ENCODE assay signal across 15 cellular contexts in the genomic region with DNA sequence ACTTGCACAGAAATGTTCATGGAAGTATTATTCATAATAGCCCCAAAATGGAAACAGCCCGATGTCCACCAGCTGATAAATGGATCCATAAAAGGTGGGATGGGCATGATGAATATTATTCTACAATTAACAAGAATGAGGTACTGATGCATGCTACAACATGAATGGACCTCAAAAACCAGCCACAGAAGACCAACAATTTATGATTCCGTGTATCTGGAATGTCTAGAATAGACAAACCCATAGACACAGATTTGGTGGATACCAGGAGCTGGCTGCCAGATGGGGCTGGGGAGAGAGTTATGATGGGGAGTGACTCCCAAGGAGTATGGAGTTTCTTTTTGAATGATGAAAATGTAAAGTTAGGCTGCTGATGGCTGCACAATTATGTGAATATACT. TPM values are rescaled to one million over a fixed set of nuclear protein-coding genes. Genes with fewer than 3 reads are reported as not detected.
DNase-seq lines count a peak whose midpoint lies in the region; ATAC-seq and TF ChIP-seq lines count a peak whose summit lies in the region.
"Had no signal": no experiment of that assay in that cellular context is flagged by ENCODE, and none has a peak within 500 bp of the region (broad histone marks: within the 10 kb centered on the region; RNA-seq: fewer than 3 reads in every experiment).

No MANE protein-coding gene starts in this region.

- no peak for TF ChIP-seq EP300 in gastroesophageal sphincter (IDR thresholded peaks at IDR 0.05)

- H3K27ac ChIP-seq in heart left ventricle, result peak overlapping the region in 9 of 12 donors; percentile 52 to 97 (median 74)
- peak overlapping the region; percentile 64 for H3K27ac ChIP-seq in brain microvascular endothelial cell
- peak overlapping the region; percentile 18 for H3K27ac ChIP-seq in vagina
- peak overlapping the region in 2 of 4 donors; percentile 90 to 98 for H3K27ac ChIP-seq in gastroesophageal sphincter
- H3K27ac ChIP-seq: KMS-11 had no signal

- no peaks in the 10 kb centered on the region for H3K9me3 ChIP-seq in heart left ventricle
- no peaks in the 10 kb centered on the region for H3K9me3 ChIP-seq in vagina
- H3K9me3 ChIP-seq in gastroesophageal sphincter, result no peaks in the 10 kb centered on the region

- DNase-seq in heart left ventricle (no peak), Right ventricle myocardium inferior (ENCODE audit: missing footprints) (no peak), brain microvascular endothelial cell (peak; percentile 47), kidney tubule cell (ENCODE audit: low spot score) (peak; percentile 39), vagina (ENCODE audit: extremely low spot score in 2 of 2) (no peak)
- DNase-seq in activated CD4-positive, alpha-beta T cell treated with anti-CD3 and anti-CD28 coated beads, Interleukin-2, amount 10 ng/mL, durations not matched to agents 24 days and 14 days, result no peak
- DNase-seq in activated CD4-positive, CD25-positive, alpha-beta regulatory T cell treated with anti-CD3 and anti-CD28 coated beads, Interleukin-2, amount 50 U/mL, for 72 hours, result no peak
- DNase-seq: activated CD4-positive, alpha-beta T cell treated with anti-CD3 and anti-CD28 coated beads for 1 hour; activated T-cell treated with anti-CD3 and anti-CD28 coated beads, Interleukin-2, amount 50 U/mL, for 1 hour; amniotic stem cell; DMS153; natural killer cell; NCI-H1436 had no signal

- H3K9me3 Mint-ChIP-seq in activated CD4-positive, alpha-beta T cell treated with anti-CD3 and anti-CD28 coated beads, Interleukin-2, amount 10 ng/mL, durations not matched to agents 24 days and 14 days, result no peaks in the 10 kb centered on the region
- H3K9me3 Mint-ChIP-seq: natural killer cell had no signal

- H3K27me3 ChIP-seq in heart left ventricle (no peaks in the 10 kb centered on the region), brain microvascular endothelial cell (replicated peaks) (no peaks in the 10 kb centered on the region), vagina (no peaks in the 10 kb centered on the region), gastroesophageal sphincter (no peaks in the 10 kb centered on the region)

- no peak for ATAC-seq in heart left ventricle
- no peak for ATAC-seq in Right ventricle myocardium inferior
- no peak for ATAC-seq in gastroesophageal sphincter
- ATAC-seq: natural killer cell had no signal

- peaks cover 6 to 61% (median 48%) of the 10 kb centered on the region in 12 donors for H3K4me1 ChIP-seq in heart left ventricle
- peaks cover 61% of the 10 kb centered on the region for H3K4me1 ChIP-seq in vagina
- peaks cover 23 to 81% (median 47%) of the 10 kb centered on the region in 3 donors for H3K4me1 ChIP-seq in gastroesophageal sphincter

- TF ChIP-seq CTCF in heart left ventricle (IDR thresholded peaks at IDR 0.05) (no peak), brain microvascular endothelial cell (IDR thresholded peaks at IDR 0.05; ENCODE audit: low read depth, low read length, missing control alignments) (no peak), vagina (IDR thresholded peaks at IDR 0.05) (no peak), gastroesophageal sphincter (IDR thresholded peaks at IDR 0.05) (no peak)

- in situ Hi-C loops in brain microvascular endothelial cell (cut with HindIII; ENCODE audit: low pct_ligation_motif_present, low sequenced_read_pairs), result no loop called here

- H3K4me3 ChIP-seq in heart left ventricle, result no peak overlapping the region
- H3K4me3 ChIP-seq in brain microvascular endothelial cell (ENCODE audit: low read depth, low read length), result no peak overlapping the region
- H3K4me3 ChIP-seq in vagina, result no peak overlapping the region
- H3K4me3 ChIP-seq in gastroesophageal sphincter, result no peak overlapping the region

- no peaks in the 10 kb centered on the region for H3K36me3 Mint-ChIP-seq in activated CD4-positive, alpha-beta T cell treated with anti-CD3 and anti-CD28 coated beads, Interleukin-2, amount 10 ng/mL, durations not matched to agents 24 days and 14 days (ENCODE audit: low read depth)
- H3K36me3 Mint-ChIP-seq: natural killer cell had no signal

- no peak for TF ChIP-seq POLR2A in heart left ventricle (IDR thresholded peaks at IDR 0.05)
- TF ChIP-seq POLR2A in vagina (IDR thresholded peaks at IDR 0.05), result no peak
- TF ChIP-seq POLR2A in gastroesophageal sphincter (IDR thresholded peaks at IDR 0.05), result no peak

- no peak overlapping the region for H3K4me3 Mint-ChIP-seq in activated CD4-positive, alpha-beta T cell treated with anti-CD3 and anti-CD28 coated beads, Interleukin-2, amount 10 ng/mL, durations not matched to agents 24 days and 14 days
- H3K4me3 Mint-ChIP-seq: natural killer cell had no signal

- intact Hi-C loops in heart left ventricle (cut with DNase I), result loop anchor here in 4 of 10 donors (5.0 to 10.0 kb wide), 4 partner anchors 93 to 343 kb away; a partner anchor contains a TSS
- intact Hi-C loops in Right ventricle myocardium inferior (cut with DNase I), result loop anchor here (10.0 kb wide), 2 partner anchors 340 to 500 kb away; a partner anchor contains a TSS
- intact Hi-C loops in vagina (cut with DNase I), result no loop called here
- intact Hi-C loops in activated CD4-positive, alpha-beta T cell treated with anti-CD3 and anti-CD28 coated beads, Interleukin-2, amount 10 ng/mL, durations not matched to agents 24 days and 14 days (cut with micrococcal nuclease), result loop anchor here (5.0 kb wide), 1 partner anchor 213 kb away; no protein-coding TSS in a partner anchor

- no peak overlapping the region for H3K27ac Mint-ChIP-seq in activated CD4-positive, alpha-beta T cell treated with anti-CD3 and anti-CD28 coated beads, Interleukin-2, amount 10 ng/mL, durations not matched to agents 24 days and 14 days
- H3K27ac Mint-ChIP-seq: natural killer cell had no signal

- WGBS in heart left ventricle, 4 donors, result 76 to 93% (median 85%) methylated on average over 2 of the region's 2 CpGs
- 25 to 45% methylated on average over 2 of the region's 2 CpGs for WGBS in gastroesophageal sphincter (ENCODE audit: low coverage in 1 of 2), 2 donors

- H3K27me3 Mint-ChIP-seq in activated CD4-positive, alpha-beta T cell treated with anti-CD3 and anti-CD28 coated beads, Interleukin-2, amount 10 ng/mL, durations not matched to agents 24 days and 14 days, result peaks cover 3% of the 10 kb centered on the region

- H3K36me3 ChIP-seq in heart left ventricle (peaks cover 0 to 30% (median 0%) of the 10 kb centered on the region in 9 donors), brain microvascular endothelial cell (replicated peaks) (no peaks in the 10 kb centered on the region), vagina (no peaks in the 10 kb centered on the region), gastroesophageal sphincter (no peaks in the 10 kb centered on the region)

- peaks cover 9% of the 10 kb centered on the region for H3K4me1 Mint-ChIP-seq in activated CD4-positive, alpha-beta T cell treated with anti-CD3 and anti-CD28 coated beads, Interleukin-2, amount 10 ng/mL, durations not matched to agents 24 days and 14 days

RNA-seq across cellular contexts. Expression of a gene that starts 10.8 kb away (rescaled TPM):
- total RNA-seq in heart left ventricle, result 10 to 100 TPM in 8 of 9 donors, 1 to 10 TPM in 1; 8.4 to 22.0 (median 12.5) TPM
- polyA plus RNA-seq in heart left ventricle, result 10 to 100 TPM; 10.4 to 19.1 TPM
- total RNA-seq in Right ventricle myocardium inferior, result 8.6 TPM
- 24.6 TPM for total RNA-seq in vagina
- total RNA-seq in activated CD4-positive, alpha-beta T cell treated with anti-CD3 and anti-CD28 coated beads, Interleukin-2, amount 10 ng/mL, durations not matched to agents 24 days and 14 days, result 20.4 and 20.7 TPM in 2 replicates
- 10 to 100 TPM; 31.9 to 46.9 (median 35.7) TPM for total RNA-seq in gastroesophageal sphincter

RNA-seq across cellular contexts. Expression of a gene that starts 27.5 kb away (rescaled TPM):
- 1 to 10 TPM in 3 of 9 donors, under 1 TPM in 5, not detected in 1; 0.32 to 1.7 (median 0.97) TPM for total RNA-seq in heart left ventricle
- polyA plus RNA-seq in heart left ventricle, result 1 to 10 TPM; 1.2 to 1.8 TPM
- 1.4 TPM for total RNA-seq in Right ventricle myocardium inferior
- 2.0 TPM for total RNA-seq in vagina
- total RNA-seq in activated CD4-positive, alpha-beta T cell treated with anti-CD3 and anti-CD28 coated beads, Interleukin-2, amount 10 ng/mL, durations not matched to agents 24 days and 14 days, result 0.42 and 0.83 TPM in 2 replicates
- 1 to 10 TPM in 1 of 4 donors, under 1 TPM in 3; 0.39 to 1.4 (median 0.69) TPM for total RNA-seq in gastroesophageal sphincter

RNA-seq across cellular contexts. Expression of a gene that starts 36.7 kb away (rescaled TPM):
- 10 to 100 TPM; 24.3 to 50.4 (median 33.2) TPM for total RNA-seq in heart left ventricle
- polyA plus RNA-seq in heart left ventricle, result 10 to 100 TPM; 37.5 to 59.1 TPM
- 45.6 TPM for total RNA-seq in Right ventricle myocardium inferior
- 24.8 TPM for total RNA-seq in vagina
- total RNA-seq in activated CD4-positive, alpha-beta T cell treated with anti-CD3 and anti-CD28 coated beads, Interleukin-2, amount 10 ng/mL, durations not matched to agents 24 days and 14 days, result 97.7 and 109 TPM in 2 replicates
- total RNA-seq in gastroesophageal sphincter, result 10 to 100 TPM; 16.8 to 25.8 (median 19.9) TPM

RNA-seq across cellular contexts. Expression of a gene that starts 41.7 kb away (rescaled TPM):
- 10 to 100 TPM; 48.1 to 76.2 (median 57.9) TPM for total RNA-seq in heart left ventricle
- polyA plus RNA-seq in heart left ventricle, result 10 to 100 TPM; 53.1 to 71.7 TPM
- total RNA-seq in Right ventricle myocardium inferior, result 65.9 TPM
- total RNA-seq in vagina, result 33.9 TPM
- 67.8 and 72.6 TPM in 2 replicates for total RNA-seq in activated CD4-positive, alpha-beta T cell treated with anti-CD3 and anti-CD28 coated beads, Interleukin-2, amount 10 ng/mL, durations not matched to agents 24 days and 14 days
- total RNA-seq in gastroesophageal sphincter, result 10 to 100 TPM; 24.4 to 33.9 (median 26.0) TPM

RNA-seq across cellular contexts. Expression of a gene that starts 52.3 kb away (rescaled TPM):
- total RNA-seq in heart left ventricle, result 1 to 10 TPM in 7 of 9 donors, under 1 TPM in 2; 0.71 to 4.1 (median 2.0) TPM
- 1 to 10 TPM; 2.1 to 2.9 TPM for polyA plus RNA-seq in heart left ventricle
- total RNA-seq in Right ventricle myocardium inferior, result 3.4 TPM
- 0.98 TPM for total RNA-seq in vagina
- total RNA-seq in activated CD4-positive, alpha-beta T cell treated with anti-CD3 and anti-CD28 coated beads, Interleukin-2, amount 10 ng/mL, durations not matched to agents 24 days and 14 days, result 29.1 and 31.1 TPM in 2 replicates
- 1 to 10 TPM; 4.0 to 6.8 (median 4.8) TPM for total RNA-seq in gastroesophageal sphincter

Comparison
In these comparisons a context has a peak if more than half of its experiments do, and no peak if none do; other contexts are left out.
1. DNase-seq: peak in brain microvascular endothelial cell (single experiment) and kidney tubule cell (single experiment); none in heart left ventricle (0 of 5), Right ventricle myocardium inferior (single experiment), vagina (0 of 2), activated CD4-positive, alpha-beta T cell treated with anti-CD3 and anti-CD28 coated beads, Interleukin-2, amount 10 ng/mL, durations not matched to agents 24 days and 14 days (single experiment) and activated CD4-positive, CD25-positive, alpha-beta regulatory T cell treated with anti-CD3 and anti-CD28 coated beads, Interleukin-2, amount 50 U/mL, for 72 hours (single experiment).